Comparison of ENCODE assay signal across 8 cellular contexts in genomic region chr2:83253848-83254247, GRCh38.
"Had no signal": no experiment of that assay in that cellular context is flagged by ENCODE, and none has a peak within 500 bp of the region (broad histone marks: within the 10 kb centered on the region; RNA-seq: fewer than 3 reads in every experiment).

No MANE protein-coding gene starts in this region.

- DNase-seq: GDM1, GF-D8 had no signal

- ATAC-seq: GM12878 had no signal

- H3K4me3 ChIP-seq: GM12878 had no signal

- FAIRE-seq: G401.6, GM12878, GM12891, GM12892, GM18507, GM19239 had no signal
